In the genomic region with DNA sequence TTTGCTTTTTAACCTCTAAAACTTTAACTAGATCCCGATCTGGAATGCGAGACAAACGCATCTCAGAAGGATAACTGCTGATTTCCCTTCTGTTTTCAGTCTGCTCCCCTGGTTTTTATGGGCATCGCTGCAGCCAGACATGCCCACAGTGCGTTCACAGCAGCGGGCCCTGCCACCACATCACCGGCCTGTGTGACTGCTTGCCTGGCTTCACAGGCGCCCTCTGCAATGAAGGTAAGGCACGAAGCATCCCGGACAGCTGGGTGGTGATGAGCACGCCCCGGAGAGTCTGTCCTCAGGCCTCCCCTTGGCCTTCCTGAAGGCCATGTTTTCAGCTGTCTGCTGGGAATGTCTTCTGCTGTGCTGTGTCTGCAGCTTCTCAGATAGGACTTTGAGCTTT, we compare ENCODE assay signal across 17 cellular contexts.
DNase-seq lines count a peak whose midpoint lies in the region; ATAC-seq and TF ChIP-seq lines count a peak whose summit lies in the region.
"Had no signal": no experiment of that assay in that cellular context is flagged by ENCODE, and none has a peak within 500 bp of the region (broad histone marks: within the 10 kb centered on the region; RNA-seq: fewer than 3 reads in every experiment).

No MANE protein-coding gene starts in this region.

- peak; percentile 51; the same call in 1 of the 2 replicates for ATAC-seq in WTC11
- ATAC-seq: HepG2 had no signal

- no peak overlapping the region for H3K9ac ChIP-seq in neural progenitor cell

- no peak overlapping the region for H3K4me3 Mint-ChIP-seq in WTC11
- no peak overlapping the region for H3K4me3 Mint-ChIP-seq in neural progenitor cell
- H3K4me3 Mint-ChIP-seq: CD4-positive, CD25-positive, alpha-beta regulatory T cell; CD8-positive, alpha-beta memory T cell; IgD-negative memory B cell had no signal

- no peak for TF ChIP-seq EP300 in sigmoid colon (IDR thresholded peaks at IDR 0.05)

- H3K27me3 ChIP-seq in neural progenitor cell (no peaks in the 10 kb centered on the region), sigmoid colon (no peaks in the 10 kb centered on the region)

- H3K36me3 Mint-ChIP-seq in WTC11, result no peaks in the 10 kb centered on the region
- peaks cover 6% of the 10 kb centered on the region for H3K36me3 Mint-ChIP-seq in neural progenitor cell
- H3K36me3 Mint-ChIP-seq: CD4-positive, CD25-positive, alpha-beta regulatory T cell; CD8-positive, alpha-beta memory T cell; IgD-negative memory B cell had no signal

- H3K9me3 Mint-ChIP-seq in WTC11 (no peaks in the 10 kb centered on the region), neural progenitor cell (no peaks in the 10 kb centered on the region)
- H3K9me3 Mint-ChIP-seq: CD4-positive, CD25-positive, alpha-beta regulatory T cell; CD8-positive, alpha-beta memory T cell; IgD-negative memory B cell had no signal

- 92 to 95% methylated on average over 12 of the region's 12 CpGs for WGBS in sigmoid colon, 2 donors

- H3K4me1 Mint-ChIP-seq in WTC11 (no peaks in the 10 kb centered on the region), neural progenitor cell (peaks cover 11% of the 10 kb centered on the region)
- H3K4me1 Mint-ChIP-seq: CD4-positive, CD25-positive, alpha-beta regulatory T cell; CD8-positive, alpha-beta memory T cell; IgD-negative memory B cell had no signal

- CTCF ChIA-PET in WTC11 (lab: Charles Lee), result interaction anchor here (1.4 kb wide), 1 partner anchor 58 kb away, joined by 5 read pairs; no protein-coding TSS in a partner anchor

- no peaks in the 10 kb centered on the region for H3K79me2 ChIP-seq in neural progenitor cell (ENCODE audit: low read depth)

- H3K4me1 ChIP-seq in neural progenitor cell (peaks cover 15% of the 10 kb centered on the region), sigmoid colon (no peaks in the 10 kb centered on the region)
- H3K4me1 ChIP-seq: BE2C, Caco-2, HAP-1 had no signal

- H3K4me3 ChIP-seq in neural progenitor cell (no peak overlapping the region), sigmoid colon (no peak overlapping the region)
- H3K4me3 ChIP-seq: HAP-1 had no signal

- POLR2A ChIA-PET in WTC11 (lab: Charles Lee), result no interaction called here

- H3K27ac ChIP-seq in cingulate gyrus (ENCODE audit: low read depth, low read length) (peak overlapping the region; percentile 6), neural progenitor cell (no peak overlapping the region), temporal lobe (ENCODE audit: low read depth, low read length) (peak overlapping the region; percentile 54), sigmoid colon (no peak overlapping the region)

- H3F3A ChIP-seq in neural progenitor cell (ENCODE audit: low read depth), result no peaks in the 10 kb centered on the region

- intact Hi-C loops in sigmoid colon (cut with DNase I), result no loop called here

- DNase-seq in WTC11 (ENCODE audit: low spot score), result no peak
- no peak for DNase-seq in neural progenitor cell (ENCODE audit: low spot score)
- no peak for DNase-seq in COLO829 (ENCODE audit: low spot score)
- DNase-seq in sigmoid colon, result no peak
- no peak for DNase-seq in NAMALWA (ENCODE audit: low spot score)
- DNase-seq: ACHN; BE2C; C1 segment of cervical spinal cord; Caco-2; CD4-positive, CD25-positive, alpha-beta regulatory T cell; CD8-positive, alpha-beta memory T cell; GOT3 had no signal

- H3K4me2 ChIP-seq in neural progenitor cell, result no peak overlapping the region

- H3K27ac Mint-ChIP-seq in WTC11, result no peak overlapping the region; the same call in 1 of the 2 replicates
- no peak overlapping the region for H3K27ac Mint-ChIP-seq in neural progenitor cell
- H3K27ac Mint-ChIP-seq: CD4-positive, CD25-positive, alpha-beta regulatory T cell; CD8-positive, alpha-beta memory T cell; IgD-negative memory B cell had no signal

- H4K20me1 ChIP-seq in neural progenitor cell (ENCODE audit: low read depth), result no peaks in the 10 kb centered on the region

- TF ChIP-seq CTCF in WTC11 (IDR thresholded peaks at IDR 0.05) (no peak), neural progenitor cell (IDR thresholded peaks at IDR 0.05) (no peak), sigmoid colon (IDR thresholded peaks at IDR 0.05) (no peak)

- no peaks in the 10 kb centered on the region for H3K36me3 ChIP-seq in neural progenitor cell
- H3K36me3 ChIP-seq in sigmoid colon, result no peaks in the 10 kb centered on the region
- H3K36me3 ChIP-seq: BE2C, HAP-1 had no signal

- no peaks in the 10 kb centered on the region for H3K27me3 Mint-ChIP-seq in WTC11 (ENCODE audit: low read depth)
- peaks cover 2% of the 10 kb centered on the region for H3K27me3 Mint-ChIP-seq in neural progenitor cell (ENCODE audit: insufficient read depth, low read depth)

- H2AFZ ChIP-seq in neural progenitor cell (replicated peaks), result peak overlapping the region; percentile 73

- TF ChIP-seq POLR2A in sigmoid colon (IDR thresholded peaks at IDR 0.05), result no peak

- H3K9me3 ChIP-seq in neural progenitor cell (ENCODE audit: low read depth), result no peaks in the 10 kb centered on the region
- H3K9me3 ChIP-seq in sigmoid colon, result no peaks in the 10 kb centered on the region
- H3K9me3 ChIP-seq: BE2C, Caco-2, HAP-1 had no signal

TF ChIP-seq in WTC11, 78 proteins besides CTCF, POLR2A, EP300 and RAD21:
- TF ChIP-seq, protein P1, sequence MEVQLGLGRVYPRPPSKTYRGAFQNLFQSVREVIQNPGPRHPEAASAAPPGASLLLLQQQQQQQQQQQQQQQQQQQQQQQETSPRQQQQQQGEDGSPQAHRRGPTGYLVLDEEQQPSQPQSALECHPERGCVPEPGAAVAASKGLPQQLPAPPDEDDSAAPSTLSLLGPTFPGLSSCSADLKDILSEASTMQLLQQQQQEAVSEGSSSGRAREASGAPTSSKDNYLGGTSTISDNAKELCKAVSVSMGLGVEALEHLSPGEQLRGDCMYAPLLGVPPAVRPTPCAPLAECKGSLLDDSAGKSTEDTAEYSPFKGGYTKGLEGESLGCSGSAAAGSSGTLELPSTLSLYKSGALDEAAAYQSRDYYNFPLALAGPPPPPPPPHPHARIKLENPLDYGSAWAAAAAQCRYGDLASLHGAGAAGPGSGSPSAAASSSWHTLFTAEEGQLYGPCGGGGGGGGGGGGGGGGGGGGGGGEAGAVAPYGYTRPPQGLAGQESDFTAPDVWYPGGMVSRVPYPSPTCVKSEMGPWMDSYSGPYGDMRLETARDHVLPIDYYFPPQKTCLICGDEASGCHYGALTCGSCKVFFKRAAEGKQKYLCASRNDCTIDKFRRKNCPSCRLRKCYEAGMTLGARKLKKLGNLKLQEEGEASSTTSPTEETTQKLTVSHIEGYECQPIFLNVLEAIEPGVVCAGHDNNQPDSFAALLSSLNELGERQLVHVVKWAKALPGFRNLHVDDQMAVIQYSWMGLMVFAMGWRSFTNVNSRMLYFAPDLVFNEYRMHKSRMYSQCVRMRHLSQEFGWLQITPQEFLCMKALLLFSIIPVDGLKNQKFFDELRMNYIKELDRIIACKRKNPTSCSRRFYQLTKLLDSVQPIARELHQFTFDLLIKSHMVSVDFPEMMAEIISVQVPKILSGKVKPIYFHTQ (CRISPR knock-in tag; IDR thresholded peaks at IDR 0.05), result no peak
- no peak for TF ChIP-seq TEAD4 (CRISPR knock-in tag; IDR thresholded peaks at IDR 0.05)
- TF ChIP-seq, protein P2, sequence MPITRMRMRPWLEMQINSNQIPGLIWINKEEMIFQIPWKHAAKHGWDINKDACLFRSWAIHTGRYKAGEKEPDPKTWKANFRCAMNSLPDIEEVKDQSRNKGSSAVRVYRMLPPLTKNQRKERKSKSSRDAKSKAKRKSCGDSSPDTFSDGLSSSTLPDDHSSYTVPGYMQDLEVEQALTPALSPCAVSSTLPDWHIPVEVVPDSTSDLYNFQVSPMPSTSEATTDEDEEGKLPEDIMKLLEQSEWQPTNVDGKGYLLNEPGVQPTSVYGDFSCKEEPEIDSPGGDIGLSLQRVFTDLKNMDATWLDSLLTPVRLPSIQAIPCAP (CRISPR knock-in tag; IDR thresholded peaks at IDR 0.05), result no peak
- TF ChIP-seq, protein P3, sequence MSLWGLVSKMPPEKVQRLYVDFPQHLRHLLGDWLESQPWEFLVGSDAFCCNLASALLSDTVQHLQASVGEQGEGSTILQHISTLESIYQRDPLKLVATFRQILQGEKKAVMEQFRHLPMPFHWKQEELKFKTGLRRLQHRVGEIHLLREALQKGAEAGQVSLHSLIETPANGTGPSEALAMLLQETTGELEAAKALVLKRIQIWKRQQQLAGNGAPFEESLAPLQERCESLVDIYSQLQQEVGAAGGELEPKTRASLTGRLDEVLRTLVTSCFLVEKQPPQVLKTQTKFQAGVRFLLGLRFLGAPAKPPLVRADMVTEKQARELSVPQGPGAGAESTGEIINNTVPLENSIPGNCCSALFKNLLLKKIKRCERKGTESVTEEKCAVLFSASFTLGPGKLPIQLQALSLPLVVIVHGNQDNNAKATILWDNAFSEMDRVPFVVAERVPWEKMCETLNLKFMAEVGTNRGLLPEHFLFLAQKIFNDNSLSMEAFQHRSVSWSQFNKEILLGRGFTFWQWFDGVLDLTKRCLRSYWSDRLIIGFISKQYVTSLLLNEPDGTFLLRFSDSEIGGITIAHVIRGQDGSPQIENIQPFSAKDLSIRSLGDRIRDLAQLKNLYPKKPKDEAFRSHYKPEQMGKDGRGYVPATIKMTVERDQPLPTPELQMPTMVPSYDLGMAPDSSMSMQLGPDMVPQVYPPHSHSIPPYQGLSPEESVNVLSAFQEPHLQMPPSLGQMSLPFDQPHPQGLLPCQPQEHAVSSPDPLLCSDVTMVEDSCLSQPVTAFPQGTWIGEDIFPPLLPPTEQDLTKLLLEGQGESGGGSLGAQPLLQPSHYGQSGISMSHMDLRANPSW (CRISPR knock-in tag; conservative IDR thresholded peaks at IDR 0.05; ENCODE audit: low read depth), result no peak

Comparison
In these comparisons a context has a peak if more than half of its experiments do, and no peak if none do; other contexts are left out.
1. H3K27ac ChIP-seq: peak in cingulate gyrus (single experiment) and temporal lobe (single experiment); none in neural progenitor cell (single experiment) and sigmoid colon (0 of 4).